ENCODE assay signal across 9 cellular contexts in genomic region chr5:87410941-87411340, GRCh38. TPM values are rescaled to one million over a fixed set of nuclear protein-coding genes. Genes with fewer than 3 reads are reported as not detected.
DNase-seq lines count a peak whose midpoint lies in the region; ATAC-seq, FAIRE-seq and TF ChIP-seq lines count a peak whose summit lies in the region.
"Had no signal": no experiment of that assay in that cellular context is flagged by ENCODE, and none has a peak within 500 bp of the region (broad histone marks: within the 10 kb centered on the region; RNA-seq: fewer than 3 reads in every experiment).

No MANE protein-coding gene starts in this region.

- no peak for ATAC-seq in HG03108 (IDR thresholded peaks at IDR 0.05; ENCODE audit: unreplicated experiment)

- peak overlapping the region in 3 of 4 donors; percentile 95 to 98 (median 97) for H3K27ac ChIP-seq in sigmoid colon

- TF ChIP-seq CTCF in GM12865 (IDR thresholded peaks at IDR 0.05; ENCODE audit: insufficient read depth, low read depth, low read length, missing control alignments), result no peak
- no peak for TF ChIP-seq CTCF in epithelial cell of proximal tubule (conservative IDR thresholded peaks at IDR 0.05; ENCODE audit: low read depth, low read length)
- TF ChIP-seq CTCF in sigmoid colon (IDR thresholded peaks at IDR 0.05), result no peak

- no peak for TF ChIP-seq EP300 in sigmoid colon (IDR thresholded peaks at IDR 0.05)

- intact Hi-C loops in sigmoid colon (cut with DNase I), result loop anchor here (5.0 to 10.0 kb wide), 3 partner anchors 144 to 1276 kb away; partner anchors contain the start of gene RASA1

- H3K27me3 ChIP-seq in sigmoid colon, result no peaks in the 10 kb centered on the region

- peaks cover 0 to 20% (median 14%) of the 10 kb centered on the region in 4 donors for H3K4me1 ChIP-seq in sigmoid colon

- no peaks in the 10 kb centered on the region for H3K9me3 ChIP-seq in sigmoid colon

- 79 to 90% methylated on average over 2 of the region's 2 CpGs for WGBS in sigmoid colon, 2 donors

- TF ChIP-seq POLR2A in sigmoid colon (IDR thresholded peaks at IDR 0.05), result no peak

- FAIRE-seq in RCC 7860 (lab: Jason Lieb, UNC), result peak; percentile 65

- peaks cover 6 to 46% (median 12%) of the 10 kb centered on the region in 4 donors for H3K36me3 ChIP-seq in sigmoid colon

- no peak for DNase-seq in GM12865 (ENCODE audit: low read depth)
- peak; percentile 35 for DNase-seq in RCC 7860 (ENCODE audit: low spot score)
- no peak for DNase-seq in epithelial cell of proximal tubule (ENCODE audit: low read depth)
- no peak for DNase-seq in sigmoid colon
- no peak for DNase-seq in NOMO-1 treated with dmso at 0.1 percent for 144 hours (lab: John Stamatoyannopoulos, UW; ENCODE audit: unreplicated experiment)
- DNase-seq in stimulated activated naive CD4-positive, alpha-beta T cell treated with Interleukin-2 at 50 U/mL for 16 hours (lab: John Stamatoyannopoulos, UW), result no peak
- no peak for DNase-seq in DMS153 (lab: John Stamatoyannopoulos, UW)
- DNase-seq: NCI-H187 treated with DMSO at 0.1 percent for 48 hours had no signal

- peak overlapping the region; percentile 84; the same call in 1 of the 2 replicates for H3K4me3 ChIP-seq in GM12865 (ENCODE audit: low read depth, low read length)
- H3K4me3 ChIP-seq in epithelial cell of proximal tubule (ENCODE audit: low read depth, low read length), result peak overlapping the region; percentile 92
- peak overlapping the region in 1 of 4 donors; percentile 66 for H3K4me3 ChIP-seq in sigmoid colon

RNA-seq across cellular contexts. Expression of gene CCNH, which starts 1.8 kb away (rescaled TPM):
- 61.7 and 62.0 TPM in 2 replicates for total RNA-seq in epithelial cell of proximal tubule
- total RNA-seq in sigmoid colon, result 10 to 100 TPM; 79.2 to 92.7 (median 89.1) TPM
- polyA plus RNA-seq in sigmoid colon, result 10 to 100 TPM; 32.1 to 42.0 (median 35.6) TPM
